7 cellular contexts compared by ENCODE assay signal in the genomic region with DNA sequence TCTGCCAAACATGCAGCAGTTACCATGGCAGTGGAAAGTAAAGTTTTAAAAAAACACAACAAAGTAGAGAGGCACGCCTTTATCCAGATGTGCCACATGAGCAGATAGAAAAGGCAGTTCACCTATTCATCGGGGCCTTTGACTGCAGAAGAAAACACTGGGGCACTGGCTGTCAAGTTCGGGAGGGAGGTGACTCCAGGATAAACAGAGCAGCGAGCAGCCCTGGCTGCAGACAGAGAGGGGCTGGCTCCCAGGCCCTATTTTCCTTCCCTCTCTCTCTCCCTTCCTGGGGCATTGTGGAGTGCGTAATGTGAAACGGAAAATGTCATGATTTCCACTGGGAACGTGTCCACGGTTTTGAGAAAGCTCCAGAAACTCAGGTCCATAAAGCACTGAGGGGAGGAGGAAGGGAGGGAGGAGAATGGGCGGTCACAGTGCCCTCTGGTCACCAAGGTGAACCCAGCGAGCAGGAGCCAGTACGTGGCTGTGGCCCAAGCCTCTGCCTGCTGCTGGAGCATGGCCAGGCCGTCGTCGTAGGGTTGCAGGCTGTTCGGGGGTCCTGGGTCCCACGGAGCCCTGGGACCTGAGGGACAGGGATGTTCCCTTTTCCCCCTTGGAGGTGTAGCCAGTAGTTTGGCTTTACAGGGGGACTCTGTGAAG.
DNase-seq lines count a peak whose midpoint lies in the region; ATAC-seq and TF ChIP-seq lines count a peak whose summit lies in the region.

No MANE protein-coding gene starts in this region.

- DNase-seq in activated CD4-positive, alpha-beta T cell treated with anti-CD3 and anti-CD28 coated beads, Interleukin-2, amount 50 U/mL, for 1 hour, result peak; percentile 36
- no peak for DNase-seq in GM19240 (ENCODE audit: insufficient read length, low spot score)

- H3K9me3 ChIP-seq in HUES48 (ENCODE audit: control insufficient read depth, insufficient read depth, low read length), result no peaks in the 10 kb centered on the region
- H3K9me3 ChIP-seq in esophagus (ENCODE audit: control insufficient read depth in 2 of 2, insufficient read depth in 1 of 2, low read depth in 1 of 2, low read length in 1 of 2), result no peaks in the 10 kb centered on the region
- H3K9me3 ChIP-seq in neutrophil, result no peaks in the 10 kb centered on the region

- WGBS in esophagus, 2 donors, result 4% methylated on average over 16 of the region's 16 CpGs

- no peak overlapping the region for H3K4me3 ChIP-seq in HUES48 (ENCODE audit: low read depth, low read length)
- H3K4me3 ChIP-seq in esophagus (ENCODE audit: low read depth in 1 of 2, low read length in 2 of 2), result no peak overlapping the region
- peak overlapping the region; percentile 24 to 44 for H3K4me3 ChIP-seq in neutrophil (ENCODE audit: low read depth in 1 of 2, low read length in 1 of 2)

- ATAC-seq in GM19463 (IDR thresholded peaks at IDR 0.05; ENCODE audit: unreplicated experiment) (peak; percentile 10), HG02981 (IDR thresholded peaks at IDR 0.05; ENCODE audit: unreplicated experiment) (no peak)

- H3K4me1 ChIP-seq in HUES48 (ENCODE audit: control insufficient read depth, insufficient read depth, low read length) (peaks cover 53% of the 10 kb centered on the region), esophagus (ENCODE audit: control insufficient read depth in 2 of 2, insufficient read depth in 2 of 2, low read length in 1 of 2) (peaks cover 20 to 38% of the 10 kb centered on the region in 2 donors), neutrophil (ENCODE audit: control insufficient read depth in 1 of 2, insufficient read depth in 1 of 2, low read depth in 1 of 2, low read length in 1 of 2) (peaks cover 65 to 74% of the 10 kb centered on the region in 2 experiments)

- H3K9ac ChIP-seq in HUES48 (ENCODE audit: low read depth, low read length), result peak overlapping the region; percentile 49

- H3K36me3 ChIP-seq in HUES48 (ENCODE audit: control insufficient read depth, insufficient read depth, low read length) (no peaks in the 10 kb centered on the region), esophagus (ENCODE audit: control insufficient read depth in 2 of 2, insufficient read depth in 2 of 2, low read length in 1 of 2) (no peaks in the 10 kb centered on the region), neutrophil (no peaks in the 10 kb centered on the region)

- TF ChIP-seq CTCF in neutrophil (IDR thresholded peaks at IDR 0.05), result no peak

- H3K27ac ChIP-seq in HUES48 (ENCODE audit: low read depth, low read length) (peak overlapping the region; percentile 99), esophagus (ENCODE audit: low read depth in 2 of 2, low read length in 1 of 2) (peak overlapping the region; percentile 99 to 100), neutrophil (peak overlapping the region; percentile 77)

- no peaks in the 10 kb centered on the region for H3K27me3 ChIP-seq in HUES48 (ENCODE audit: control insufficient read depth, insufficient read depth, low read length)
- no peaks in the 10 kb centered on the region for H3K27me3 ChIP-seq in esophagus (ENCODE audit: control insufficient read depth in 1 of 2, insufficient read depth in 2 of 2, low read length in 2 of 2)
- no peaks in the 10 kb centered on the region for H3K27me3 ChIP-seq in neutrophil

Comparison
In these comparisons a context has a peak if more than half of its experiments do, and no peak if none do; other contexts are left out.
1. H3K4me3 ChIP-seq: peak in neutrophil (2 of 2); none in HUES48 (single experiment) and esophagus (0 of 2).
2. Peak in every context shown above with its lines, with median percentiles within 50 percentile points of each other: H3K27ac ChIP-seq.